ENCODE assay signal across 25 cellular contexts in genomic region chr1:29635073-29635335, GRCh38.
DNase-seq lines count a peak whose midpoint lies in the region; ATAC-seq, FAIRE-seq and TF ChIP-seq lines count a peak whose summit lies in the region.
"Had no signal": no experiment of that assay in that cellular context is flagged by ENCODE, and none has a peak within 500 bp of the region (broad histone marks: within the 10 kb centered on the region; RNA-seq: fewer than 3 reads in every experiment).

No MANE protein-coding gene starts in this region.

- H3K27ac ChIP-seq in H1 (ENCODE audit: low read depth, low read length) (no peak overlapping the region), mesenchymal stem cell (ENCODE audit: low read length, poor library complexity, severe bottlenecking) (no peak overlapping the region), upper lobe of left lung (no peak overlapping the region)
- H3K27ac ChIP-seq: 22Rv1, BLaER1, C4-2B had no signal

- H3K79me1 ChIP-seq in H1 (ENCODE audit: low read depth, low read length): no peaks in the 10 kb centered on the region
- H3K79me1 ChIP-seq in mesenchymal stem cell (replicated peaks; ENCODE audit: low read length, poor library complexity, severe bottlenecking): no peaks in the 10 kb centered on the region

- no peaks in the 10 kb centered on the region for H3K36me3 Mint-ChIP-seq in natural killer cell treated with Interleukin-12 subunit alpha and Interleukin-12 subunit beta and Interleukin-15 and Interleukin-18, amount 100 ng/mL, for 72 hours
- no peaks in the 10 kb centered on the region for H3K36me3 Mint-ChIP-seq in natural killer cell
- H3K36me3 Mint-ChIP-seq: CD8-positive, alpha-beta memory T cell had no signal

- no peaks in the 10 kb centered on the region for H3K79me2 ChIP-seq in H1 (ENCODE audit: control insufficient read depth in 1 of 2, insufficient read depth in 2 of 2, low read length in 2 of 2)

- H3K18ac ChIP-seq in H1 (ENCODE audit: extremely low read depth, low read length) (no peak overlapping the region), mesenchymal stem cell (ENCODE audit: low read depth in 1 of 2, low read length in 2 of 2) (no peak overlapping the region)

- H3K4me1 ChIP-seq in H1 (replicated peaks in 1 of 4; ENCODE audit: control insufficient read depth in 3 of 4, insufficient read depth in 4 of 4, low read length in 3 of 4) (no peaks in the 10 kb centered on the region; a peak in 1 of 7 replicates), mesenchymal stem cell (ENCODE audit: control insufficient read depth, insufficient read depth, low read depth, low read length) (peaks cover 20% of the 10 kb centered on the region), upper lobe of left lung (no peaks in the 10 kb centered on the region)

- H2BK12ac ChIP-seq in H1 (ENCODE audit: low read depth, low read length) (no peak overlapping the region), mesenchymal stem cell (ENCODE audit: low read length in 2 of 2) (no peak overlapping the region)

- H3K27me3 Mint-ChIP-seq in natural killer cell treated with Interleukin-12 subunit alpha and Interleukin-12 subunit beta and Interleukin-15 and Interleukin-18, amount 100 ng/mL, for 72 hours: peaks cover 21 to 27% of the 10 kb centered on the region in 2 donors
- H3K27me3 Mint-ChIP-seq in natural killer cell (ENCODE audit: low read depth in 2 of 2): peaks cover 7 to 14% of the 10 kb centered on the region in 2 donors

- H2AFZ ChIP-seq in H1 (ENCODE audit: low read length) (no peak overlapping the region), mesenchymal stem cell (ENCODE audit: low read depth, low read length) (no peak overlapping the region)
- H2AFZ ChIP-seq: GM23338 had no signal

- ATAC-seq in natural killer cell treated with Interleukin-12 subunit alpha and Interleukin-12 subunit beta and Interleukin-15 and Interleukin-18, amount 100 ng/mL, for 72 hours: no peak
- ATAC-seq in natural killer cell (no peak), upper lobe of left lung (ENCODE audit: low FRiP score in 2 of 2) (no peak), GM19467 (IDR thresholded peaks at IDR 0.05; ENCODE audit: unreplicated experiment) (no peak)
- ATAC-seq: GM12878, GM23338 had no signal

- H2BK5ac ChIP-seq in H1 (ENCODE audit: low read depth, low read length): no peak overlapping the region
- no peak overlapping the region for H2BK5ac ChIP-seq in mesenchymal stem cell (ENCODE audit: low read depth, low read length, poor library complexity, severe bottlenecking)

- H2BK120ac ChIP-seq in H1 (replicated peaks; ENCODE audit: low read depth, low read length) (no peak overlapping the region), mesenchymal stem cell (ENCODE audit: low read depth, low read length) (no peak overlapping the region)

- H2BK20ac ChIP-seq in H1 (ENCODE audit: low read length): no peak overlapping the region

- H4K5ac ChIP-seq in H1 (ENCODE audit: insufficient read length, low read depth, low read length): no peak overlapping the region

- TF ChIP-seq EP300 in H1 (IDR thresholded peaks at IDR 0.05; ENCODE audit: borderline replicate concordance in 1 of 2, low read depth in 2 of 2, low read length in 2 of 2) (no peak), upper lobe of left lung (IDR thresholded peaks at IDR 0.05) (no peak)

- POLR2A ChIA-PET in H1 (lab: Charles Lee; ENCODE audit: partially characterized antibody): no interaction called here

- H3K4me3 ChIP-seq in H1 (ENCODE audit: extremely low read depth in 1 of 4, insufficient read depth in 2 of 4, low read depth in 3 of 4, low read length in 4 of 4) (no peak overlapping the region), mesenchymal stem cell (ENCODE audit: insufficient read depth in 1 of 2, low read depth in 1 of 2, low read length in 2 of 2) (no peak overlapping the region), upper lobe of left lung (no peak overlapping the region)
- H3K4me3 ChIP-seq: BLaER1, GM12878, GM23338 had no signal

- peak; percentile 5 for DNase-seq in natural killer cell treated with Interleukin-12 subunit alpha and Interleukin-12 subunit beta and Interleukin-15 and Interleukin-18, amount 100 ng/mL, for 72 hours (ENCODE audit: low spot score)
- DNase-seq in natural killer cell (no peak), H1 (ENCODE audit: low read depth in 1 of 2, low spot score in 2 of 2) (no peak), mesenchymal stem cell (no peak), posterior vena cava (ENCODE audit: low spot score) (peak; percentile 70), upper lobe of left lung (no peak), CD1c-positive myeloid dendritic cell (ENCODE audit: extremely low spot score) (no peak)
- DNase-seq: CD4-positive, alpha-beta T cell; CD8-positive, alpha-beta memory T cell; DMS 273 treated with DMSO at 0.1 percent for 48 hours; DMS79; EL; GDM1; HCEC 1CT had no signal

- 94% methylated on average over 4 of the region's 4 CpGs; no CpG with 5 or more reads in 1 of the 2 experiments for WGBS in H1 (ENCODE audit: extremely low coverage in 1 of 2, insufficient coverage in 1 of 2, insufficient read length in 1 of 2, insufficient replicate concordance in 2 of 2, low coverage in 1 of 2, low lambda C conversion rate in 2 of 2, missing lambda C conversion rate in 1 of 2), 2 experiments
- 88% methylated on average over 4 of the region's 4 CpGs for whole genome bisulfite sequencing in mesenchymal stem cell
- WGBS in upper lobe of left lung, 2 donors: 94 to 96% methylated on average over 4 of the region's 4 CpGs

- H3K56ac ChIP-seq in H1 (replicated peaks; ENCODE audit: insufficient read length, low read depth, low read length): no peak overlapping the region

- peak overlapping the region; percentile 57; the same call in 1 of the 2 replicates for H4K8ac ChIP-seq in H1 (ENCODE audit: extremely low read depth, insufficient read depth, low read length)
- H4K8ac ChIP-seq in mesenchymal stem cell (ENCODE audit: low read length): no peak overlapping the region

- H2AK5ac ChIP-seq in H1 (ENCODE audit: low read depth, low read length) (no peak overlapping the region), mesenchymal stem cell (ENCODE audit: low read length, severe bottlenecking) (peak overlapping the region; percentile 85)

- TF ChIP-seq CTCF in natural killer cell (IDR thresholded peaks at IDR 0.05) (no peak), H1 (IDR thresholded peaks at IDR 0.05; ENCODE audit: control extremely low read depth in 1 of 3, insufficient read depth in 1 of 3, low read depth in 1 of 3, low read length in 3 of 3) (no peak), upper lobe of left lung (IDR thresholded peaks at IDR 0.05) (no peak)

- CTCF ChIA-PET in H1 (lab: Charles Lee; ENCODE audit: partially characterized antibody): interaction anchor here (1.8 kb wide), 1 partner anchor 47 kb away, joined by 3 read pairs; no protein-coding TSS in a partner anchor

- no peaks in the 10 kb centered on the region for H3K36me3 ChIP-seq in H1 (ENCODE audit: control insufficient read depth in 2 of 4, insufficient read depth in 4 of 4, low read length in 3 of 4)
- no peaks in the 10 kb centered on the region for H3K36me3 ChIP-seq in mesenchymal stem cell (ENCODE audit: control insufficient read depth in 1 of 2, insufficient read depth in 2 of 2, low read depth in 1 of 2, low read length in 2 of 2)
- H3K36me3 ChIP-seq in upper lobe of left lung: no peaks in the 10 kb centered on the region
- H3K36me3 ChIP-seq: BLaER1 had no signal

- H3K4me2 ChIP-seq in H1 (ENCODE audit: insufficient read depth in 1 of 2, low read depth in 2 of 2, low read length in 2 of 2) (no peak overlapping the region), mesenchymal stem cell (ENCODE audit: low read length, poor library complexity, severe bottlenecking) (no peak overlapping the region)
- H3K4me2 ChIP-seq: BLaER1, GM23338 had no signal

- H3K23me2 ChIP-seq in H1 (ENCODE audit: low read depth, low read length): no peaks in the 10 kb centered on the region

- no peaks in the 10 kb centered on the region for H3K9me3 Mint-ChIP-seq in natural killer cell treated with Interleukin-12 subunit alpha and Interleukin-12 subunit beta and Interleukin-15 and Interleukin-18, amount 100 ng/mL, for 72 hours
- no peaks in the 10 kb centered on the region for H3K9me3 Mint-ChIP-seq in natural killer cell
- H3K9me3 Mint-ChIP-seq: CD4-positive, alpha-beta T cell; CD8-positive, alpha-beta memory T cell; GM23338 had no signal

- no peak for TF ChIP-seq RAD21 in H1 (IDR thresholded peaks at IDR 0.05 in 1 of 2, conservative IDR thresholded peaks at IDR 0.05 in 1 of 2; ENCODE audit: low read depth in 2 of 2, low read length in 2 of 2)

- H4K91ac ChIP-seq in H1 (replicated peaks; ENCODE audit: insufficient read length, low read length) (no peak overlapping the region), mesenchymal stem cell (ENCODE audit: low read length) (no peak overlapping the region)

- H2BK15ac ChIP-seq in H1 (ENCODE audit: low read length) (no peak overlapping the region), mesenchymal stem cell (ENCODE audit: low read depth, poor library complexity, severe bottlenecking) (no peak overlapping the region)

- intact Hi-C loops in natural killer cell (cut with micrococcal nuclease) (no loop called here), posterior vena cava (cut with DNase I) (loop anchor here in 1 of 2 donors (5.0 kb wide), 1 partner anchor 813 kb away; no protein-coding TSS in a partner anchor)

- no peak overlapping the region for H3K14ac ChIP-seq in H1 (ENCODE audit: insufficient read length)
- H3K14ac ChIP-seq in mesenchymal stem cell (ENCODE audit: low read length in 2 of 2): no peak overlapping the region

- no peaks in the 10 kb centered on the region for H4K20me1 ChIP-seq in H1 (replicated peaks in 1 of 2; ENCODE audit: control insufficient read depth in 1 of 2, insufficient read depth in 2 of 2, low read length in 2 of 2)
- H4K20me1 ChIP-seq: BLaER1 had no signal

- H3K9ac ChIP-seq in H1 (replicated peaks in 1 of 4; ENCODE audit: extremely low read depth in 1 of 4, low read depth in 3 of 4, low read length in 3 of 4): no peak overlapping the region
- H3K9ac ChIP-seq in mesenchymal stem cell (ENCODE audit: low read length): no peak overlapping the region
- H3K9ac ChIP-seq: BLaER1 had no signal

- H3K23ac ChIP-seq in H1 (ENCODE audit: insufficient read length) (no peak overlapping the region), mesenchymal stem cell (ENCODE audit: low read length in 2 of 2) (no peak overlapping the region)

- H3K4me1 Mint-ChIP-seq in natural killer cell treated with Interleukin-12 subunit alpha and Interleukin-12 subunit beta and Interleukin-15 and Interleukin-18, amount 100 ng/mL, for 72 hours (ENCODE audit: low read depth in 2 of 2): no peaks in the 10 kb centered on the region
- no peaks in the 10 kb centered on the region for H3K4me1 Mint-ChIP-seq in natural killer cell
- H3K4me1 Mint-ChIP-seq: B cell; CD8-positive, alpha-beta memory T cell; GM23338 had no signal

- H3K9me3 ChIP-seq in H1 (ENCODE audit: insufficient read depth in 2 of 2, low read depth in 1 of 2, low read length in 1 of 2) (no peaks in the 10 kb centered on the region), mesenchymal stem cell (ENCODE audit: control insufficient read depth, low read length) (no peaks in the 10 kb centered on the region), upper lobe of left lung (no peaks in the 10 kb centered on the region)
- H3K9me3 ChIP-seq: BLaER1 had no signal

- no peak overlapping the region for H3K4ac ChIP-seq in H1 (replicated peaks; ENCODE audit: insufficient read length, low read depth, low read length)
- no peak overlapping the region for H3K4ac ChIP-seq in mesenchymal stem cell (ENCODE audit: low read depth in 1 of 2, low read length in 2 of 2)

- H3K27me3 ChIP-seq in H1 (replicated peaks in 1 of 4; ENCODE audit: control insufficient read depth in 3 of 4, extremely low read depth in 1 of 4, insufficient read depth in 3 of 4, low read length in 3 of 4): no peaks in the 10 kb centered on the region
- peaks cover 0 to 34% of the 10 kb centered on the region in 2 experiments for H3K27me3 ChIP-seq in mesenchymal stem cell (ENCODE audit: control insufficient read depth in 1 of 2, insufficient read depth in 1 of 2, low read length in 2 of 2)
- no peaks in the 10 kb centered on the region for H3K27me3 ChIP-seq in upper lobe of left lung
- H3K27me3 ChIP-seq: BLaER1 had no signal

- no peak overlapping the region for H3K4me3 Mint-ChIP-seq in natural killer cell treated with Interleukin-12 subunit alpha and Interleukin-12 subunit beta and Interleukin-15 and Interleukin-18, amount 100 ng/mL, for 72 hours
- no peak overlapping the region for H3K4me3 Mint-ChIP-seq in natural killer cell
- H3K4me3 Mint-ChIP-seq: B cell; CD4-positive, alpha-beta T cell; CD8-positive, alpha-beta memory T cell; GM23338 had no signal

- FAIRE-seq in H1 (lab: Jason Lieb, UNC): no peak
- FAIRE-seq: A204.1, D721Med, GM12878, GM19239, H54 had no signal

- TF ChIP-seq POLR2A in H1 (IDR thresholded peaks at IDR 0.05; ENCODE audit: control extremely low read depth in 1 of 2, low read depth in 2 of 2, low read length in 2 of 2) (no peak), upper lobe of left lung (IDR thresholded peaks at IDR 0.05) (no peak)

- no peak overlapping the region for H3K27ac Mint-ChIP-seq in natural killer cell treated with Interleukin-12 subunit alpha and Interleukin-12 subunit beta and Interleukin-15 and Interleukin-18, amount 100 ng/mL, for 72 hours
- no peak overlapping the region for H3K27ac Mint-ChIP-seq in natural killer cell
- H3K27ac Mint-ChIP-seq: B cell; CD4-positive, alpha-beta T cell; CD8-positive, alpha-beta memory T cell; GM23338 had no signal

Comparison
In these comparisons a context has a peak if more than half of its experiments do, and no peak if none do; other contexts are left out.
1. DNase-seq: peak in natural killer cell treated with Interleukin-12 subunit alpha and Interleukin-12 subunit beta and Interleukin-15 and Interleukin-18, amount 100 ng/mL, for 72 hours (single experiment) and posterior vena cava (single experiment); none in natural killer cell (single experiment), H1 (0 of 2), mesenchymal stem cell (single experiment), upper lobe of left lung (0 of 2) and CD1c-positive myeloid dendritic cell (single experiment).